In the genomic region with DNA sequence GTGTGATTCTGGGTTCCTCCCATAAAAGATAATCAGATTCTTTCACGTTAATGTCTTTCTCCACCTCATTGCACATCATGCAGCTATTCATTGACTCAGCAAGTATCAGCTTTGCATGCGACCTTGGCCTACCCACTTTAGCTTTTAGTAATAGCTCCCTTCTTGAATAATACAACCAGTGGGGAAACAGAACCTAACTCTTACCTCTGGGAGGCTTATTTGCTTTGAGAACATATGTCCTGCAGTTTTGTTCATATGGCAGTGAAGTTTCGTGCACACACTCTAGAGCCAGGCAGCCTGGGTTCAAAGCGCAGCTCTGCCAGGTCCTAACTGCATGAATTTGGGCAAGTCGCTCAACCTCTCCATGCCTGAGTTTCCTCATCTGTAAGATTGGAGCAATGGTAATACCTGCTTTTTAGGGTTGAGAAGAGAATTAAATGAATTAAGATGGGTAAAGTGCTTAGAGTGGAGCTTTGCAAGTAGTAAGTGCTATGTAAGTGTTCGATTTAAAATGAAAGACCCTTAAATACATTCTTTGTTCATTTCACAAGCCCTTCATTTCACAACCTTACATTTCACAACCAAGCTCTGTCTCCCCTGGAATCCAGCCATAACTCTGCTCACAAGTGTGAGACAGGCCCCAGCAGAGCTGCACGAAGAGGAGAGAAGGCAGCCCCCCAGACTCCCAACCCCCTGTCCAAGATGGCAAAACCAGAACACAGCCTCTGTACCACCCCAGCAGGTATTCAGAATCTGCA, we compare ENCODE assay signal across 18 cellular contexts. TPM values are rescaled to one million over a fixed set of nuclear protein-coding genes. Genes with fewer than 3 reads are reported as not detected.
A peak's percentile ranks its signal among the peaks of the same experiment; 100 is the strongest.
DNase-seq lines count a peak whose midpoint lies in the region; ATAC-seq and TF ChIP-seq lines count a peak whose summit lies in the region.
"Had no signal": no experiment of that assay in that cellular context is flagged by ENCODE, and none has a peak within 500 bp of the region (broad histone marks: within the 10 kb centered on the region; RNA-seq: fewer than 3 reads in every experiment).

No MANE protein-coding gene starts in this region.

- H3K9me3 ChIP-seq in right atrium auricular region: peaks cover 6 to 10% of the 10 kb centered on the region in 2 donors
- H3K9me3 ChIP-seq: transverse colon had no signal

- POLR2A ChIA-PET in HEK293T (lab: Yijun Ruan, JAX): no interaction called here

- no peaks in the 10 kb centered on the region for H3K27me3 ChIP-seq in right atrium auricular region
- H3K27me3 ChIP-seq: transverse colon had no signal

- no peak overlapping the region for H3K4me3 ChIP-seq in fibroblast of pulmonary artery (replicated peaks; ENCODE audit: low read depth, low read length)
- no peak overlapping the region for H3K4me3 ChIP-seq in right atrium auricular region
- H3K4me3 ChIP-seq: transverse colon had no signal

- CTCF ChIA-PET in HEK293T (lab: Yijun Ruan, JAX): interaction anchor here (1.4 kb wide), 1 partner anchor 15 kb away, joined by 3 read pairs; no protein-coding TSS in a partner anchor

- ATAC-seq in HG02981 (IDR thresholded peaks at IDR 0.05; ENCODE audit: unreplicated experiment): no peak
- ATAC-seq: PC-3 had no signal

- no peaks in the 10 kb centered on the region for H3K36me3 ChIP-seq in right atrium auricular region
- H3K36me3 ChIP-seq: transverse colon had no signal

- TF ChIP-seq CTCF in fibroblast of pulmonary artery (IDR thresholded peaks at IDR 0.05; ENCODE audit: low read length, missing control alignments) (no peak), right atrium auricular region (IDR thresholded peaks at IDR 0.05) (no peak)

- H3K27ac ChIP-seq in right atrium auricular region: no peak overlapping the region
- H3K27ac ChIP-seq: transverse colon had no signal

- H3K4me1 ChIP-seq in right atrium auricular region: no peaks in the 10 kb centered on the region
- H3K4me1 ChIP-seq: transverse colon had no signal

- DNase-seq in GM03348 (ENCODE audit: low spot score) (peak; percentile 27), NCI-H226 (peak; percentile 83), fibroblast of pulmonary artery (ENCODE audit: low read depth) (peak; percentile 71), renal cortical epithelial cell (ENCODE audit: low read depth) (peak; percentile 39), mucosa of gallbladder (ENCODE audit: low spot score) (no peak), HEK293T (ENCODE audit: extremely low spot score) (no peak), right atrium auricular region (ENCODE audit: low spot score) (no peak)
- DNase-seq: activated CD4-positive, alpha-beta T cell treated with anti-CD3 and anti-CD28 coated beads for 1 hour; CD4-positive, alpha-beta memory T cell; GDM1; islet precursor cell; NCI-H1048; NCI-H446; PC-3; stimulated activated CD4-positive, alpha-beta T cell treated with anti-CD3 and anti-CD28 coated beads, Interleukin-2, amount 100 ng/mL, for 24 hours; T-helper 1 cell; transverse colon had no signal

TF ChIP-seq in HEK293T, 16 proteins besides CTCF, POLR2A, EP300 and RAD21:
- TF ChIP-seq NFRKB (IDR thresholded peaks at IDR 0.05) (no peak), L3MBTL2 (conservative IDR thresholded peaks at IDR 0.05) (no peak), TARDBP (IDR thresholded peaks at IDR 0.05) (no peak), LEF1 (IDR thresholded peaks at IDR 0.05; ENCODE audit: borderline replicate concordance) (no peak), ARNT (IDR thresholded peaks at IDR 0.05) (no peak), SP1 (IDR thresholded peaks at IDR 0.05) (no peak), SUZ12 (IDR thresholded peaks at IDR 0.05) (no peak), ZNF384 (IDR thresholded peaks at IDR 0.05) (no peak), HDGF (IDR thresholded peaks at IDR 0.05; ENCODE audit: borderline replicate concordance) (no peak), FOXA1 (IDR thresholded peaks at IDR 0.05) (no peak), FOXK2 (IDR thresholded peaks at IDR 0.05) (no peak), CTBP1 (IDR thresholded peaks at IDR 0.05; ENCODE audit: borderline replicate concordance) (no peak), FOXM1 (IDR thresholded peaks at IDR 0.05; ENCODE audit: borderline replicate concordance) (no peak), BHLHE40 (IDR thresholded peaks at IDR 0.05; ENCODE audit: borderline replicate concordance) (no peak)

RNA-seq across cellular contexts. Expression of gene MAPT, which starts 29.3 kb away (rescaled TPM):
- total RNA-seq in renal cortical epithelial cell (under 0.01 and 0.10 TPM in 2 replicates), mucosa of gallbladder (11.0 TPM), right atrium auricular region (10 to 100 TPM in 1 of 2 donors, 1 to 10 TPM in 1; 7.8 to 23.0 TPM)

Comparison
In these comparisons a context has a peak if more than half of its experiments do, and no peak if none do; other contexts are left out.
1. DNase-seq: peak in GM03348 (single experiment), NCI-H226 (single experiment), fibroblast of pulmonary artery (single experiment) and renal cortical epithelial cell (single experiment); none in mucosa of gallbladder (single experiment), HEK293T (single experiment) and right atrium auricular region (single experiment).